In genomic region chr6:96967957-96968871, GRCh38 we compare ENCODE assay signal across 22 cellular contexts. TPM values are rescaled to one million over a fixed set of nuclear protein-coding genes. Genes with fewer than 3 reads are reported as not detected.
"Had no signal": no experiment of that assay in that cellular context is flagged by ENCODE, and none has a peak within 500 bp of the region (broad histone marks: within the 10 kb centered on the region; RNA-seq: fewer than 3 reads in every experiment).

No MANE protein-coding gene starts in this region.

- H3K36me3 ChIP-seq: pancreas, spleen, thoracic aorta, transverse colon had no signal

- H3K4me3 ChIP-seq: coronary artery, pancreas, spleen, thoracic aorta, transverse colon had no signal

- H3K4me1 ChIP-seq: pancreas, spleen had no signal

- FAIRE-seq: frontal cortex, pancreas had no signal

- DNase-seq: effector CD8-positive, alpha-beta T cell; islet precursor cell; naive B cell; occipital lobe; pancreas; spleen; stimulated activated CD4-positive, alpha-beta T cell treated with anti-CD3 and anti-CD28 coated beads, Interleukin-15, amount 100 ng/mL, for 24 hours; stimulated activated CD4-positive, alpha-beta T cell treated with anti-CD3 and anti-CD28 coated beads, Interleukin-1b, Interleukin-23, amount 100 ng/mL, for 48 hours; stimulated activated CD4-positive, alpha-beta T cell treated with anti-CD3 and anti-CD28 coated beads, Interleukin-4, amount 100 ng/mL, for 24 hours; transverse colon had no signal

- ATAC-seq: pancreas; sciatic nerve; stimulated activated memory B cell treated with anti-CD40 and anti-IgM and Interleukin-4, amounts not matched to agents 10 μg/mL and 1 μg/mL and 100 μg/mL, for 72 hours had no signal

- H3K27me3 ChIP-seq: pancreas, spleen, transverse colon had no signal

- H3K9me3 ChIP-seq: pancreas, spleen, thoracic aorta, transverse colon had no signal

- H3K27ac ChIP-seq: coronary artery, pancreas, spleen, thoracic aorta, transverse colon had no signal

RNA-seq across cellular contexts. Expression of gene KLHL32, which starts 43.7 kb away (rescaled TPM):
- total RNA-seq: chondrocyte, dermis microvascular lymphatic vessel endothelial cell, glomerular endothelial cell, lung microvascular endothelial cell, skeletal muscle tissue had no signal
- polyA plus RNA-seq: esophagus, fibroblast of lung had no signal
